ENCODE assay signal across 8 cellular contexts in genomic region chr15:71800835-71801745, GRCh38. TPM values are rescaled to one million over a fixed set of nuclear protein-coding genes. Genes with fewer than 3 reads are reported as not detected.
DNase-seq lines count a peak whose midpoint lies in the region; ATAC-seq and TF ChIP-seq lines count a peak whose summit lies in the region.
"Had no signal": no experiment of that assay in that cellular context is flagged by ENCODE, and none has a peak within 500 bp of the region (broad histone marks: within the 10 kb centered on the region; RNA-seq: fewer than 3 reads in every experiment).

No MANE protein-coding gene starts in this region.

- CTCF ChIA-PET in PC-9 (lab: Charles Lee): interaction anchor here (0.9 to 2.5 kb wide), 4 partner anchors 21 to 354 kb away, joined by 4 to 16 read pairs (median 11); no protein-coding TSS in a partner anchor

- no TSS peak for BruUV-seq in PC-9 (replicated peaks; lab: Mats Ljungman, UMichigan)

- no peak overlapping the region for H3K9ac ChIP-seq in DND-41 (ENCODE audit: low read depth, low read length)

- POLR2A ChIA-PET in PC-9 (lab: Charles Lee; ENCODE audit: unreplicated experiment): interaction anchor here (0.6 kb wide), 1 partner anchor 656 kb away, joined by 20 read pairs; no protein-coding TSS in a partner anchor

- H3K79me2 ChIP-seq in DND-41 (ENCODE audit: insufficient read depth, low read length): no peaks in the 10 kb centered on the region
- H3K79me2 ChIP-seq in PC-9 (ENCODE audit: low read depth): no peaks in the 10 kb centered on the region

- H3K27ac ChIP-seq in DND-41 (ENCODE audit: low read length) (no peak overlapping the region), PC-9 (no peak overlapping the region), lung (ENCODE audit: low read depth in 1 of 2, low read length in 1 of 2) (no peak overlapping the region)

- H3K9me3 ChIP-seq in DND-41 (ENCODE audit: insufficient read depth, low read length, severe bottlenecking) (no peaks in the 10 kb centered on the region), PC-9 (ENCODE audit: insufficient read depth, low read depth) (no peaks in the 10 kb centered on the region), lung (ENCODE audit: control insufficient read depth in 2 of 2, insufficient read depth in 1 of 2, low read length in 1 of 2) (no peaks in the 10 kb centered on the region)

- H3K4me1 ChIP-seq in DND-41 (ENCODE audit: insufficient read depth, low read length): no peaks in the 10 kb centered on the region
- H3K4me1 ChIP-seq in PC-9 (replicated peaks; ENCODE audit: insufficient read depth): peaks cover 13% of the 10 kb centered on the region
- H3K4me1 ChIP-seq in lung (ENCODE audit: control insufficient read depth in 2 of 2, insufficient read depth in 2 of 2, low read length in 2 of 2): no peaks in the 10 kb centered on the region

- no peaks in the 10 kb centered on the region for H3F3A ChIP-seq in PC-9 (ENCODE audit: insufficient read depth, low read depth)

- intact Hi-C loops in PC-9 (cut with micrococcal nuclease; ENCODE audit: unreplicated experiment): loop anchor here (1.0 to 10.0 kb wide), 9 partner anchors 20 to 906 kb away; partner anchors contain the start of genes LRRC49 and THAP10

- no peaks in the 10 kb centered on the region for H3K36me3 ChIP-seq in DND-41 (ENCODE audit: insufficient read depth, low read length)
- no peaks in the 10 kb centered on the region for H3K36me3 ChIP-seq in PC-9 (ENCODE audit: low read depth)
- H3K36me3 ChIP-seq in lung (ENCODE audit: control insufficient read depth in 2 of 2, insufficient read depth in 2 of 2, low read length in 2 of 2): no peaks in the 10 kb centered on the region

- no peaks in the 10 kb centered on the region for H4K20me1 ChIP-seq in DND-41 (ENCODE audit: insufficient read depth, low read length)
- no peaks in the 10 kb centered on the region for H4K20me1 ChIP-seq in PC-9 (ENCODE audit: insufficient read depth)

- H3K4me3 ChIP-seq in DND-41 (ENCODE audit: low read depth in 1 of 2, low read length in 2 of 2) (no peak overlapping the region), PC-9 (no peak overlapping the region), lung (no peak overlapping the region)

- H2AFZ ChIP-seq in DND-41 (ENCODE audit: low read depth, low read length) (no peak overlapping the region), PC-9 (no peak overlapping the region)

- H3K27me3 ChIP-seq in DND-41 (ENCODE audit: insufficient read depth, low read length, poor library complexity) (no peaks in the 10 kb centered on the region), PC-9 (ENCODE audit: insufficient read depth, low read depth) (no peaks in the 10 kb centered on the region), lung (ENCODE audit: control insufficient read depth, insufficient read depth) (no peaks in the 10 kb centered on the region)

- no peak for ATAC-seq in DND-41 (ENCODE audit: insufficient read depth, low read depth)
- peak; percentile 90 for ATAC-seq in lung (ENCODE audit: insufficient read depth, low FRiP score)
- ATAC-seq in HG03280 (IDR thresholded peaks at IDR 0.05; ENCODE audit: unreplicated experiment): no peak

- 52 to 55% methylated on average over 17 of the region's 17 CpGs for WGBS in lung, 2 donors

- TF ChIP-seq CTCF in DND-41 (IDR thresholded peaks at IDR 0.05; ENCODE audit: borderline replicate concordance, extremely low read depth, low read length, poor library complexity, severe bottlenecking): peak; percentile 74
- peak; percentile 85 for TF ChIP-seq CTCF in PC-9 (conservative IDR thresholded peaks at IDR 0.05)
- peak; percentile 69 for TF ChIP-seq CTCF in lung (IDR thresholded peaks at IDR 0.05; ENCODE audit: control extremely low read depth, extremely low read depth)

- H3K9me2 ChIP-seq in PC-9 (ENCODE audit: insufficient read depth): no peaks in the 10 kb centered on the region

- DNase-seq in DND-41 (peak; percentile 32), HPDE6-E6E7 (ENCODE audit: extremely low spot score) (peak; percentile 51), PC-9 (peak; percentile 60 to 65), dedifferentiated amniotic fluid mesenchymal stem cell (ENCODE audit: extremely low spot score) (peak; percentile 60), lung (ENCODE audit: low spot score) (peak; percentile 49), GOT3 (lab: John Stamatoyannopoulos, UW) (no peak)

- H3K4me2 ChIP-seq in DND-41 (ENCODE audit: insufficient read depth, low read length) (no peak overlapping the region), PC-9 (peak overlapping the region; percentile 36; the same call in 1 of the 2 replicates)

RNA-seq across cellular contexts. Expression of gene NR2E3, which starts 9.3 kb away (rescaled TPM):
- total RNA-seq in PC-9 (2021) (1.5 and 2.1 TPM in 2 replicates), lung (under 1 TPM; 0.26 to 0.80 TPM)
- polyA plus RNA-seq in lung: under 1 TPM; 0.06 to 0.33 TPM
- total RNA-seq: activated CD8-positive, alpha-beta memory T cell treated with anti-CD3 and anti-CD28 coated beads for 36 hours had no signal
